Comparison of ENCODE assay signal across 8 cellular contexts in the genomic region with DNA sequence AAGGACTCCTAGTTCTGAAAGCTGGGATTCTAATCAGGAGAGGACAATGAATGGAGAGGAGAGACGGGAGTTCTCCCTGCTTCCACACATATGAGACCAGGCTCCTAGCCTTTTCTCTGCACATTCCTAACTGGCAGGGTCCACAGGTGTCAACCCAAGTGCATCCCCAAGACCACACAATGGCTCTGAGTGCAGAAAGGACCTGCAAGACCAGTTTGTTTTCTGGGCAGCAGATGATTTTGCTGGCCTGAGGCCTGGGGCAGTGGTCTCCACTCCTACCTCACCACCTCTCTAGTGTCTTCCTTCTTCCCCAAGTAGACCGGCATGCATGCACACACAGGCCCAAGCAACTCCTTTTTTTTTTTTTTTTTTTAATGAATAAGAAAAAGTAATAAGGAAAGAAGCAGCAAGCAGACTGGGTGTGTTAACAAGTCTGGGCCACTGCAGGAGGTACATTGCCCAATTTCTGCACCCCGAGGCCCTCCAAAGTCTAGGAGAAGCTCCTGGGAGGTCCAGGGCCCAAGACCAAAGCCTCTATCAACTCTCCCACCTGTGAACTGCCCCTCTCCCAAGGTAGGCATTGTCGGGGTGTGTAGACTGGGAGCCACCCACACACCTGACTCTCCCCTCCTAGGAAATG. TPM values are rescaled to one million over a fixed set of nuclear protein-coding genes. Genes with fewer than 3 reads are reported as not detected.
DNase-seq lines count a peak whose midpoint lies in the region; ATAC-seq and TF ChIP-seq lines count a peak whose summit lies in the region.

No MANE protein-coding gene starts in this region.

- no peak overlapping the region for H3K27ac Mint-ChIP-seq in T-helper 17 cell

- WGBS in GM23248 (ENCODE audit: low coverage in 1 of 2, low lambda C conversion rate in 2 of 2, missing lambda C conversion rate in 2 of 2), 2 experiments = 27 to 32% methylated on average over 4 of the region's 4 CpGs

- TF ChIP-seq CTCF in fibroblast of the aortic adventitia (IDR thresholded peaks at IDR 0.05; ENCODE audit: insufficient read depth, low read length) (no peak), retinal pigment epithelial cell (conservative IDR thresholded peaks at IDR 0.05; ENCODE audit: low read depth, low read length) (no peak)

- peak overlapping the region; percentile 71 for H3K27ac ChIP-seq in GM23248

- DNase-seq in GM23248 (no peak), T-helper 17 cell (no peak), fibroblast of the aortic adventitia (ENCODE audit: low read depth) (no peak), retinal pigment epithelial cell (ENCODE audit: low read depth) (no peak), NCI-H2107 treated with DMSO at 0.1 percent for 48 hours (lab: John Stamatoyannopoulos, UW; ENCODE audit: unreplicated experiment) (no peak), COR-L47 (lab: John Stamatoyannopoulos, UW) (no peak)

- H3K9me3 ChIP-seq in GM23248 (ENCODE audit: low read depth) = no peaks in the 10 kb centered on the region
- H3K9me3 ChIP-seq in T-helper 17 cell (ENCODE audit: control insufficient read depth, low read length, poor library complexity, severe bottlenecking) = peaks cover 3% of the 10 kb centered on the region

- H3K79me2 ChIP-seq in GM23248 (ENCODE audit: insufficient read depth) = peaks cover 31% of the 10 kb centered on the region

- peaks cover 4% of the 10 kb centered on the region for H3K36me3 Mint-ChIP-seq in T-helper 17 cell (ENCODE audit: low read depth)

- H3F3A ChIP-seq in GM23248 (ENCODE audit: insufficient read depth) = peaks cover 5% of the 10 kb centered on the region; the same call in 1 of the 2 replicates

- no peaks in the 10 kb centered on the region for H3K36me3 ChIP-seq in GM23248 (ENCODE audit: low read depth)

- peaks cover 15% of the 10 kb centered on the region for H3K4me1 ChIP-seq in GM23248 (ENCODE audit: insufficient read depth)

- no peaks in the 10 kb centered on the region for H3K9me2 ChIP-seq in GM23248 (ENCODE audit: insufficient read depth)

- peaks cover 5% of the 10 kb centered on the region for H3K4me1 Mint-ChIP-seq in T-helper 17 cell

- peak overlapping the region; percentile 100 for H3K9ac ChIP-seq in GM23248

- peak overlapping the region; percentile 91 for H3K4me3 Mint-ChIP-seq in T-helper 17 cell

- no peaks in the 10 kb centered on the region for H3K27me3 ChIP-seq in GM23248 (replicated peaks; ENCODE audit: insufficient read depth)

- H4K20me1 ChIP-seq in GM23248 (ENCODE audit: insufficient read depth) = no peaks in the 10 kb centered on the region; the same call in 1 of the 2 replicates

- peak overlapping the region; percentile 83; the same call in 1 of the 2 replicates for H2AFZ ChIP-seq in GM23248

- H3K4me3 ChIP-seq in GM23248 (peak overlapping the region; percentile 99), fibroblast of the aortic adventitia (ENCODE audit: low read depth, low read length) (peak overlapping the region; percentile 70), retinal pigment epithelial cell (ENCODE audit: low read length) (peak overlapping the region; percentile 90)

- H3K4me2 ChIP-seq in GM23248 (ENCODE audit: unreplicated experiment) = peak overlapping the region; percentile 89

- peaks cover 52% of the 10 kb centered on the region for H3K27me3 Mint-ChIP-seq in T-helper 17 cell

- in situ Hi-C loops in GM23248 (cut with MboI) = no loop called here

- ATAC-seq in T-helper 17 cell (no peak), HG03039 (IDR thresholded peaks at IDR 0.05; ENCODE audit: unreplicated experiment) (no peak), HG02840 (IDR thresholded peaks at IDR 0.05; ENCODE audit: low FRiP score, unreplicated experiment) (no peak)

RNA-seq across cellular contexts. Expression of gene TSKU, which starts 1.2 kb away (rescaled TPM):
- total RNA-seq in GM23248 (2014; rRNA removed; shearing (Covaris generic)) = 30.6 and 40.1 TPM in 2 replicates
- 30.8 and 35.2 TPM in 2 replicates for polyA plus RNA-seq in GM23248 (2016; fragmentation: Nextera tagmentation; extraction: Ambion mirVana)
- total RNA-seq in T-helper 17 cell (not detected), fibroblast of the aortic adventitia (ENCODE audit: low replicate concordance) (5.6 and 24.6 TPM in 2 replicates)
